ENCODE assay signal across 20 cellular contexts in the genomic region with DNA sequence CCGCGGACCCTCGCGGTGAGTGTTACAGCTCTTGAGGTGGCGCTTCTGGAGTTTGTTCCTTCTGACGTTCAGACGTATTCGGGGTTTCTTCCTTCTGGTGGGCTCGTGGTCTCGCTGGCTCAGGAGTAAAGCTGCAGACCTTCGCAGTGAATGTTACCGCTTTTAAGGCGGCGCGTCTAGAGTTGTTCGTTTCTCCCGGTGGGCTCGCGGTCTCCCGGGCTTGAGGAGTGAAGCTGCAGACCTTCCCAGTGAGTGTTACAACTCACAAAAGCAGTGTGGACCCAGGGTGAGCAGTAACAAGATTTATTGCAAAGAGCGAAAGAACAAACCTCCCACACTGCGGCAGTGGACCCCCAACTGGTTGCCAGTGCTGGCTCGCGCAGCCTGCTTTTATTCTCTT.
A peak's percentile ranks its signal among the peaks of the same experiment; 100 is the strongest.
DNase-seq lines count a peak whose midpoint lies in the region; ATAC-seq and TF ChIP-seq lines count a peak whose summit lies in the region.
"Had no signal": no experiment of that assay in that cellular context is flagged by ENCODE, and none has a peak within 500 bp of the region (broad histone marks: within the 10 kb centered on the region; RNA-seq: fewer than 3 reads in every experiment).

No MANE protein-coding gene starts in this region.

- H3K36me3 ChIP-seq in NT2/D1 (ENCODE audit: insufficient read depth, insufficient read length, low read length): no peaks in the 10 kb centered on the region
- H3K36me3 ChIP-seq: brain microvascular endothelial cell had no signal

- no peak for DNase-seq in activated naive CD8-positive, alpha-beta T cell treated with anti-CD3 and anti-CD28 coated beads, Interleukin-2, amount 50 U/mL, for 24 hours
- no peak for DNase-seq in NT2/D1 (ENCODE audit: low read depth, low spot score)
- DNase-seq in mesothelial cell of epicardium (ENCODE audit: low spot score in 2 of 2, unreplicated experiment in 2 of 2): peak in 1 of 2 experiments; percentile 28
- DNase-seq in type B pancreatic cell (ENCODE audit: extremely low spot score, unreplicated experiment): no peak
- DNase-seq in ACHN: no peak
- no peak for DNase-seq in midbrain (lab: John Stamatoyannopoulos, UW)
- DNase-seq in HCEC 1CT: no peak
- DNase-seq: activated CD4-positive, CD25-positive, alpha-beta regulatory T cell treated with anti-CD3 and anti-CD28 coated beads, Interleukin-2, amount 50 U/mL, for 72 hours; brain microvascular endothelial cell; DMS 273 treated with DMSO at 0.1 percent for 48 hours; effector CD4-positive, alpha-beta T cell; foreskin fibroblast; GDM1; mesenchymal stem cell; NCI-H510A treated with DMSO at 0.1 percent for 48 hours; right cardiac atrium; SIG-M5; SW 1271 had no signal

- H3K4me1 Mint-ChIP-seq in activated naive CD8-positive, alpha-beta T cell (ENCODE audit: low read depth): peaks cover 11% of the 10 kb centered on the region
- peaks cover 9% of the 10 kb centered on the region for H3K4me1 Mint-ChIP-seq in activated naive CD8-positive, alpha-beta T cell treated with anti-CD3 and anti-CD28 coated beads, Interleukin-2, amount 50 U/mL, for 24 hours
- H3K4me1 Mint-ChIP-seq in mesothelial cell of epicardium (peaks cover 8% of the 10 kb centered on the region), type B pancreatic cell (ENCODE audit: unreplicated experiment) (peaks cover 31% of the 10 kb centered on the region)

- in situ Hi-C loops in ACHN (cut with HindIII; ENCODE audit: low pct_ligation_motif_present, low pct_unique_long_range_greater_than_20kb, low sequenced_read_pairs): no loop called here

- peak overlapping the region; percentile 66 for H3K9ac ChIP-seq in NT2/D1 (ENCODE audit: insufficient read length, low read depth)

- H3K4me3 Mint-ChIP-seq in activated naive CD8-positive, alpha-beta T cell: peak overlapping the region; percentile 51
- H3K4me3 Mint-ChIP-seq in activated naive CD8-positive, alpha-beta T cell treated with anti-CD3 and anti-CD28 coated beads, Interleukin-2, amount 50 U/mL, for 24 hours: no peak overlapping the region
- H3K4me3 Mint-ChIP-seq in mesothelial cell of epicardium (peak overlapping the region; percentile 52), type B pancreatic cell (peak overlapping the region; percentile 72)
- H3K4me3 Mint-ChIP-seq: activated T-helper 1 cell treated with anti-CD3 and anti-CD28 coated beads, Interleukin-12 subunit alpha, Interleukin-12 subunit beta, Interleukin-2, Interleukin-4 antibody, amounts not matched to agents 30 ng/mL and 10 ng/mL and 1 ng/mL, durations not matched to agents 14 hours and 24 hours and 36 hours had no signal

- peaks cover 4% of the 10 kb centered on the region; the same call in 1 of the 2 replicates for H3K9me3 ChIP-seq in NT2/D1 (ENCODE audit: insufficient read depth, low read length)

- ATAC-seq in activated naive CD8-positive, alpha-beta T cell treated with anti-CD3 and anti-CD28 coated beads, Interleukin-2, amount 50 U/mL, for 24 hours: no peak
- ATAC-seq: right cardiac atrium had no signal

- H3K27me3 Mint-ChIP-seq in activated naive CD8-positive, alpha-beta T cell: peaks cover 6% of the 10 kb centered on the region
- H3K27me3 Mint-ChIP-seq in activated naive CD8-positive, alpha-beta T cell treated with anti-CD3 and anti-CD28 coated beads, Interleukin-2, amount 50 U/mL, for 24 hours: peaks cover 38% of the 10 kb centered on the region
- H3K27me3 Mint-ChIP-seq in mesothelial cell of epicardium (ENCODE audit: low read depth): peaks cover 3% of the 10 kb centered on the region
- peaks cover 6% of the 10 kb centered on the region for H3K27me3 Mint-ChIP-seq in type B pancreatic cell

- TF ChIP-seq CTCF in mesothelial cell of epicardium (IDR thresholded peaks at IDR 0.05; ENCODE audit: unreplicated experiment): no peak
- TF ChIP-seq CTCF in type B pancreatic cell (conservative IDR thresholded peaks at IDR 0.05): no peak

- H3K9me3 Mint-ChIP-seq in activated naive CD8-positive, alpha-beta T cell (ENCODE audit: low read depth): no peaks in the 10 kb centered on the region
- no peaks in the 10 kb centered on the region for H3K9me3 Mint-ChIP-seq in activated naive CD8-positive, alpha-beta T cell treated with anti-CD3 and anti-CD28 coated beads, Interleukin-2, amount 50 U/mL, for 24 hours
- peaks cover 1% of the 10 kb centered on the region for H3K9me3 Mint-ChIP-seq in mesothelial cell of epicardium
- H3K9me3 Mint-ChIP-seq in type B pancreatic cell: peaks cover 6% of the 10 kb centered on the region

- H3K27me3 ChIP-seq in NT2/D1 (ENCODE audit: insufficient read depth, insufficient read length): peaks cover 4% of the 10 kb centered on the region
- H3K27me3 ChIP-seq: brain microvascular endothelial cell had no signal

- H3K36me3 Mint-ChIP-seq in activated naive CD8-positive, alpha-beta T cell: no peaks in the 10 kb centered on the region
- H3K36me3 Mint-ChIP-seq in activated naive CD8-positive, alpha-beta T cell treated with anti-CD3 and anti-CD28 coated beads, Interleukin-2, amount 50 U/mL, for 24 hours (ENCODE audit: low read depth): no peaks in the 10 kb centered on the region
- H3K36me3 Mint-ChIP-seq in mesothelial cell of epicardium (no peaks in the 10 kb centered on the region), type B pancreatic cell (no peaks in the 10 kb centered on the region)

- peaks cover 9% of the 10 kb centered on the region for H3K4me1 ChIP-seq in NT2/D1 (ENCODE audit: insufficient read depth, insufficient read length)

- H3K4me3 ChIP-seq in NT2/D1 (ENCODE audit: insufficient read length, low read depth): no peak overlapping the region

- H3K27ac Mint-ChIP-seq in activated naive CD8-positive, alpha-beta T cell: no peak overlapping the region
- no peak overlapping the region for H3K27ac Mint-ChIP-seq in activated naive CD8-positive, alpha-beta T cell treated with anti-CD3 and anti-CD28 coated beads, Interleukin-2, amount 50 U/mL, for 24 hours
- H3K27ac Mint-ChIP-seq in mesothelial cell of epicardium (no peak overlapping the region), type B pancreatic cell (no peak overlapping the region)
- H3K27ac Mint-ChIP-seq: activated T-helper 1 cell treated with anti-CD3 and anti-CD28 coated beads, Interleukin-12 subunit alpha, Interleukin-12 subunit beta, Interleukin-2, Interleukin-4 antibody, amounts not matched to agents 30 ng/mL and 10 ng/mL and 1 ng/mL, durations not matched to agents 14 hours and 24 hours and 36 hours had no signal
